In the genomic region with DNA sequence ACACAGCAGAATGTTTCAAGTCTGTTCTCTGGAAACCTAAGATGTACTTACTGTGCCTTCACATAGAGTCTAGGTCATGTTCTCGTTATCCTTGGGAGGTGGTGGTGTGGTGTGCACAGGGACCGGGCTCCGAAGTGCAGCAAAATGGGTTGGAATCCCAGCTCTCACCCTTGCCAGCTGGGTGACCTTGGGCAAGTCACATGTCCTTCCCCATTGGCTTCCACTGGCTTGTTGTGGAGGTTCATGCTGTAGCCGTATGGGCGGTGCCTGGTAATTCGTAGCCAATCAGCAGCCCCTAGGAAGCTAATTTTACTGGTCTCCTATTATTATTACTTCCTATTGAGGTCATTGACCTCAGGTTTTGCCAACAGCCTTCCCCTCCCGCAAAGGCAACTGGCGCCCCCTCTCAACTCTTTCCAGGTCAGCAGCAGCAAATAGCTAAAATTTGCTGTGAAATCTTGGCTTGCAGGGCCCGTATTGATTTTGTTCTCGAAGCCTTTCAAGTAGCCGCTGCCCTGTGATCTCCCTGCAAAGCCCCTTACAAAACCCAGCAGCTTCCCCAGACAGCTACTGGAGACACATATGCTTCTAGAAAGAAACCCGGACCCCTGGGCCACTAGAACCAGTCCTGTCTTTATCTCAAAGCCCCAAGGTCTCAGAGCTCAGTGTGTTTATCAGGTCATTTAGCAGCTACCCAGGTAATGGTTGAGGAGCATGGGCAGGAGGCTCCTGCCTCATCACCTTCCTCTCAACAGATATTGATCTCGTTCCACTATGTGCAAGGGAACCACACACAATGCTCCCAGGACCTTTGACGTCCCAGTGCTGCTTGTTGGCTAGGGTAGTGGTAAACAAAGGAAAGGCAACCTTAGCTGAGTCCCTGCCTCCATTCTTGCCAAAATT, we compare ENCODE assay signal across 2 cellular contexts.
A peak's percentile ranks its signal among the peaks of the same experiment; 100 is the strongest.
TF ChIP-seq lines count a peak whose summit lies in the region.

No MANE protein-coding gene starts in this region.

TF ChIP-seq in GM12891, 5 proteins besides CTCF, POLR2A, EP300 and RAD21 (continued from another document):
- no peak for TF ChIP-seq POU2F2 (IDR thresholded peaks at IDR 0.05; ENCODE audit: low read depth, low read length)
- TF ChIP-seq SPI1 (IDR thresholded peaks at IDR 0.05; ENCODE audit: low read depth, low read length): no peak

TF ChIP-seq in H1, 55 proteins besides CTCF, POLR2A, EP300 and RAD21 (continued from another document):
- TF ChIP-seq CHD7 (IDR thresholded peaks at IDR 0.05; ENCODE audit: insufficient replicate concordance, low read length): no peak
- TF ChIP-seq KDM1A (IDR thresholded peaks at IDR 0.05; ENCODE audit: borderline replicate concordance, low read length): peak; percentile 47; the same call in 1 of the 2 replicates
